ENCODE assay signal across 8 cellular contexts in the genomic region with DNA sequence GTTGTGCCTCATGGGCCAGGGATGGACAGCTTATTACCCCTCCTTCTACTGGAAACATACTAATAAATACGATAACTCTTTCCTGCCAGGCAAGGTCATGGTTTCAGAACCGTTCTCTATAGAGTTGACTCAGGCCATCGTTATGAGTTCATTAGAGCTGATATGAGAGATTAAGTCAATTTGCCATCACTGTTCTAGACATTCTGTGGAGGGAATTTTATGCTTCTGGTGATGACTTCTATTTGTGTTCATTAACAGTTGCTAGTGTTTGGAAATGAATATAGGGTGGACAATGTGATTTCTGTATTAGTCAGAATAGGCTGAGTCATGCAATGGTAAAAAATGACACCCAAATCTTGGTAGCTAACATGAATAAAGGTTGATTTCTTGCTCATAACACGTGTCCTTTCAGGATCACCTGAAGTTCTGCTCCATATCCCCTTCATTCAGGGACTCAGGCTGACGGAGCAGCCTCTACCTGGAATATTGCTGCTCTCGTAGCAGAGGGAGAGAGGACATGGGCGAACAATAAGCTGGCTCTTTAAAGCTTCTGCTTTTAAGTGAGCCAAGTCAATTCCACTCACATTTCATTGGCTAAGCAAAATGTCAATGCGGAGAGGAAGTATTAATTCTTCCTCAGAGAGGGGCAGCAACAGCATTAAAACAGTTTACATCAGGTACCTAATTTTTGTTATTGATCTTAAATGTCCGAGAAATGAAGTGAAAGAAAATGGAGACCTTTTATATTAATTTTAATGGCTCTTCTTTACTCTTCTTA. TPM values are rescaled to one million over a fixed set of nuclear protein-coding genes. Genes with fewer than 3 reads are reported as not detected.
DNase-seq lines count a peak whose midpoint lies in the region; ATAC-seq, FAIRE-seq and TF ChIP-seq lines count a peak whose summit lies in the region.

No MANE protein-coding gene starts in this region.

- intact Hi-C loops in body of pancreas (cut with DNase I) (no loop called here), posterior vena cava (cut with DNase I) (no loop called here)

- H3K36me3 ChIP-seq in bronchial epithelial cell (ENCODE audit: control insufficient read depth, insufficient read depth, low read length), result no peaks in the 10 kb centered on the region
- no peaks in the 10 kb centered on the region for H3K36me3 ChIP-seq in body of pancreas (replicated peaks in 1 of 2; ENCODE audit: insufficient read depth in 1 of 2, low read depth in 2 of 2)

- peaks cover 16% of the 10 kb centered on the region for H3K4me1 ChIP-seq in body of pancreas

- FAIRE-seq in bronchial epithelial cell (lab: Jason Lieb, UNC), result no peak

- DNase-seq in COLO829 (ENCODE audit: low spot score) (peak; percentile 59), bronchial epithelial cell (ENCODE audit: low read depth) (peak; percentile 95), NCI-H526 (lab: John Stamatoyannopoulos, UW) (no peak), body of pancreas (no peak), SIG-M5 treated with dmso at 0.1 percent for 504 hours (lab: John Stamatoyannopoulos, UW; ENCODE audit: unreplicated experiment) (no peak), posterior vena cava (ENCODE audit: low spot score) (no peak)

- H3K27ac ChIP-seq in body of pancreas, result no peak overlapping the region

- TF ChIP-seq POLR2A in body of pancreas (IDR thresholded peaks at IDR 0.05), result no peak

- no peak for TF ChIP-seq CTCF in bronchial epithelial cell (IDR thresholded peaks at IDR 0.05; ENCODE audit: insufficient read depth, low read length, severe bottlenecking)
- TF ChIP-seq CTCF in body of pancreas (IDR thresholded peaks at IDR 0.05), result no peak

- H3K9me3 ChIP-seq in body of pancreas, result no peaks in the 10 kb centered on the region

- WGBS in body of pancreas, 2 donors, result 61 to 76% methylated on average over 9 of the region's 9 CpGs

- ATAC-seq in GM19395 (IDR thresholded peaks at IDR 0.05; ENCODE audit: unreplicated experiment) (peak; percentile 90), HG03139 (IDR thresholded peaks at IDR 0.05; ENCODE audit: unreplicated experiment) (peak; percentile 81), body of pancreas (no peak)

- no peaks in the 10 kb centered on the region for H3K27me3 ChIP-seq in bronchial epithelial cell (ENCODE audit: control insufficient read depth, insufficient read depth, low read length)
- H3K27me3 ChIP-seq in body of pancreas, result no peaks in the 10 kb centered on the region

- H3K4me3 ChIP-seq in bronchial epithelial cell (ENCODE audit: low read depth, low read length) (no peak overlapping the region), body of pancreas (no peak overlapping the region)

RNA-seq across cellular contexts. Expression of a gene that starts 18.6 kb away (rescaled TPM):
- total RNA-seq in bronchial epithelial cell (not detected in 2 replicates), body of pancreas (not detected), posterior vena cava (not detected)

RNA-seq across cellular contexts. Expression of a gene that starts 47.4 kb away (rescaled TPM):
- total RNA-seq in bronchial epithelial cell (9.3 and 10.5 TPM in 2 replicates), body of pancreas (10 to 100 TPM; 10.6 to 10.9 TPM), posterior vena cava (1 to 10 TPM; 8.8 to 9.8 TPM)

Comparison
In these comparisons a context has a peak if more than half of its experiments do, and no peak if none do; other contexts are left out.
1. DNase-seq: peak in COLO829 (single experiment) and bronchial epithelial cell (single experiment); none in NCI-H526 (0 of 2), body of pancreas (0 of 4), SIG-M5 treated with dmso at 0.1 percent for 504 hours (single experiment) and posterior vena cava (single experiment).